ENCODE assay signal across 23 cellular contexts in genomic region chr2:191476901-191477300, GRCh38.
DNase-seq lines count a peak whose midpoint lies in the region; ATAC-seq and TF ChIP-seq lines count a peak whose summit lies in the region.
"Had no signal": no experiment of that assay in that cellular context is flagged by ENCODE, and none has a peak within 500 bp of the region (broad histone marks: within the 10 kb centered on the region; RNA-seq: fewer than 3 reads in every experiment).

No MANE protein-coding gene starts in this region.

- DNase-seq in mammary epithelial cell: no peak
- no peak for DNase-seq in MCF 10A (ENCODE audit: unreplicated experiment)
- DNase-seq in mesendoderm: no peak
- DNase-seq: 8988T; ACHN; AML-193; BE2C; CD4-positive, alpha-beta T cell; CD8-positive, alpha-beta memory T cell; DMS 273 treated with DMSO at 0.1 percent for 48 hours; DMS79; EL; GDM1; GOT3; HFFc6 had no signal

- no peaks in the 10 kb centered on the region for H3K27me3 Mint-ChIP-seq in MCF 10A (ENCODE audit: insufficient read depth, unreplicated experiment)

- H4K8ac ChIP-seq in mesendoderm (ENCODE audit: low read depth, low read length): no peak overlapping the region

- no peak overlapping the region for H3K23ac ChIP-seq in mesendoderm (ENCODE audit: low read length)

- H3K56ac ChIP-seq in mesendoderm (ENCODE audit: low read length): no peak overlapping the region

- H2BK15ac ChIP-seq in mesendoderm (replicated peaks; ENCODE audit: low read depth): no peak overlapping the region

- H2AFZ ChIP-seq in mammary epithelial cell (ENCODE audit: low read depth, low read length): peak overlapping the region; percentile 72
- no peak overlapping the region for H2AFZ ChIP-seq in OCI-LY1 (ENCODE audit: low read length)

- H3K9me3 ChIP-seq in mammary epithelial cell (replicated peaks; ENCODE audit: insufficient read depth, low read length) (peaks cover 7% of the 10 kb centered on the region), OCI-LY1 (ENCODE audit: low read length) (no peaks in the 10 kb centered on the region)

- dilution Hi-C loops in mammary epithelial cell (cut with HindIII; ENCODE audit: low sequenced_read_pairs): no loop called here

- no peaks in the 10 kb centered on the region for H3K9me2 ChIP-seq in OCI-LY1 (ENCODE audit: low read depth, low read length)

- H3K27me3 ChIP-seq in mammary epithelial cell (ENCODE audit: insufficient read depth, low read length) (no peaks in the 10 kb centered on the region), OCI-LY1 (ENCODE audit: insufficient read depth, low read length) (0 out of 2 replicates have a peak, but pooled peaks cover 3% of the 10 kb centered on the region), mesendoderm (ENCODE audit: insufficient read depth, low read length, poor library complexity) (no peaks in the 10 kb centered on the region)
- H3K27me3 ChIP-seq: BE2C; BLaER1 treated with 17β-estradiol and CSF1 and Interleukin-3, amounts not matched to agents 10 nM and 100 nM had no signal

- H3K4me1 ChIP-seq in mammary epithelial cell (ENCODE audit: insufficient read depth, low read length): peaks cover 8% of the 10 kb centered on the region
- H3K4me1 ChIP-seq in OCI-LY1 (ENCODE audit: insufficient read depth, low read length, severe bottlenecking): no peaks in the 10 kb centered on the region
- peaks cover 10% of the 10 kb centered on the region for H3K4me1 ChIP-seq in mesendoderm (ENCODE audit: control insufficient read depth, low read depth, low read length)
- H3K4me1 ChIP-seq: A549 had no signal

- TF ChIP-seq CTCF in mammary epithelial cell (conservative IDR thresholded peaks at IDR 0.05 in 1 of 2, IDR thresholded peaks at IDR 0.05 in 1 of 2; ENCODE audit: extremely low read depth in 1 of 2, insufficient read depth in 1 of 2, low read depth in 1 of 2, low read length in 2 of 2): no peak
- TF ChIP-seq CTCF in MCF 10A (IDR thresholded peaks at IDR 0.05; ENCODE audit: unreplicated experiment): no peak
- TF ChIP-seq CTCF in OCI-LY1 (IDR thresholded peaks at IDR 0.05; ENCODE audit: low read length): peak; percentile 26; the same call in 1 of the 2 replicates

- H3K79me1 ChIP-seq in mesendoderm (ENCODE audit: low read length): no peaks in the 10 kb centered on the region

- no peaks in the 10 kb centered on the region for H3K36me3 Mint-ChIP-seq in MCF 10A (ENCODE audit: insufficient read depth, unreplicated experiment)
- H3K36me3 Mint-ChIP-seq: CD14-positive monocyte; CD8-positive, alpha-beta memory T cell had no signal

- H2AK5ac ChIP-seq in mesendoderm (ENCODE audit: low read length): peak overlapping the region; percentile 33

- no peak overlapping the region for H3K27ac ChIP-seq in mammary epithelial cell (ENCODE audit: insufficient read depth, low read depth, low read length)
- H3K27ac ChIP-seq in OCI-LY1 (ENCODE audit: low read depth, low read length, poor library complexity, severe bottlenecking): no peak overlapping the region
- H3K27ac ChIP-seq in mesendoderm (ENCODE audit: low read depth, low read length): no peak overlapping the region
- H3K27ac ChIP-seq: A549; BLaER1 treated with 17β-estradiol and CSF1 and Interleukin-3, amounts not matched to agents 10 nM and 100 nM had no signal

- H3K9me3 Mint-ChIP-seq in MCF 10A (ENCODE audit: unreplicated experiment): peaks cover 18% of the 10 kb centered on the region

- H3K27ac Mint-ChIP-seq in MCF 10A (ENCODE audit: low read depth, unreplicated experiment): no peak overlapping the region
- H3K27ac Mint-ChIP-seq: CD14-positive monocyte; CD4-positive, alpha-beta T cell; CD8-positive, alpha-beta memory T cell; HFFc6 had no signal

- no peak for ATAC-seq in GM18520 (IDR thresholded peaks at IDR 0.05; ENCODE audit: unreplicated experiment)
- ATAC-seq in GM21423 (IDR thresholded peaks at IDR 0.05; ENCODE audit: unreplicated experiment): no peak
- ATAC-seq: A549, GM12878 had no signal

- H2BK5ac ChIP-seq in mesendoderm (ENCODE audit: low read length): no peak overlapping the region

- H3K4me2 ChIP-seq in mammary epithelial cell (ENCODE audit: insufficient read depth, low read depth, low read length) (no peak overlapping the region), OCI-LY1 (ENCODE audit: low read length) (no peak overlapping the region), mesendoderm (ENCODE audit: low read length) (no peak overlapping the region)
- H3K4me2 ChIP-seq: A549; BLaER1 treated with 17β-estradiol and CSF1 and Interleukin-3, amounts not matched to agents 10 nM and 100 nM had no signal

- H3K4me3 ChIP-seq in mammary epithelial cell (replicated peaks in 1 of 3; ENCODE audit: insufficient read depth in 1 of 3, low read depth in 2 of 3, low read length in 3 of 3): no peak overlapping the region
- no peak overlapping the region for H3K4me3 ChIP-seq in OCI-LY1 (ENCODE audit: low read depth, low read length, poor library complexity, severe bottlenecking)
- H3K4me3 ChIP-seq in mesendoderm (ENCODE audit: low read length): no peak overlapping the region
- H3K4me3 ChIP-seq: A549; BLaER1 treated with 17β-estradiol and CSF1 and Interleukin-3, amounts not matched to agents 10 nM and 100 nM; GM12878; HAP-1 had no signal

- in situ Hi-C loops in mammary epithelial cell (cut with MboI; ENCODE audit: low sequenced_read_pairs in 2 of 2): no loop called here

- WGBS in mammary epithelial cell (ENCODE audit: low coverage, missing lambda C conversion rate): 89% methylated on average over 5 of the region's 5 CpGs
- no CpG with 5 or more reads among the region's 5 CpGs for WGBS in mesendoderm (ENCODE audit: extremely low coverage, insufficient coverage, low lambda C conversion rate)

- H3K36me3 ChIP-seq in mammary epithelial cell (ENCODE audit: insufficient read depth, low read length): no peaks in the 10 kb centered on the region
- no peaks in the 10 kb centered on the region for H3K36me3 ChIP-seq in OCI-LY1 (ENCODE audit: insufficient read depth, low read length)
- no peaks in the 10 kb centered on the region for H3K36me3 ChIP-seq in mesendoderm (ENCODE audit: control insufficient read depth, insufficient read depth, low read length)
- H3K36me3 ChIP-seq: BE2C; BLaER1 treated with 17β-estradiol and CSF1 and Interleukin-3, amounts not matched to agents 10 nM and 100 nM; HAP-1 had no signal

- H4K20me1 ChIP-seq in mammary epithelial cell (ENCODE audit: insufficient read depth, low read length) (no peaks in the 10 kb centered on the region), OCI-LY1 (ENCODE audit: insufficient read depth, low read length) (no peaks in the 10 kb centered on the region)
- H4K20me1 ChIP-seq: BLaER1 treated with 17β-estradiol and CSF1 and Interleukin-3, amounts not matched to agents 10 nM and 100 nM had no signal

- no peak overlapping the region for H3K9ac ChIP-seq in mammary epithelial cell (ENCODE audit: insufficient read depth, low read length)
- no peak overlapping the region for H3K9ac ChIP-seq in OCI-LY1 (ENCODE audit: low read length)
- H3K9ac ChIP-seq in mesendoderm (ENCODE audit: low read length): no peak overlapping the region
- H3K9ac ChIP-seq: BLaER1 treated with 17β-estradiol and CSF1 and Interleukin-3, amounts not matched to agents 10 nM and 100 nM had no signal

- H4K5ac ChIP-seq in mesendoderm (ENCODE audit: low read length): no peak overlapping the region

- BruUV-seq in mammary epithelial cell (replicated peaks; lab: Mats Ljungman, UMichigan) (no TSS peak), MCF 10A (replicated peaks; lab: Mats Ljungman, UMichigan) (no TSS peak)

- H3K18ac ChIP-seq in mesendoderm (ENCODE audit: low read length): no peak overlapping the region

- H3K79me2 ChIP-seq in mammary epithelial cell (ENCODE audit: insufficient read depth, low read length) (no peaks in the 10 kb centered on the region), OCI-LY1 (ENCODE audit: insufficient read depth, low read length) (no peaks in the 10 kb centered on the region), mesendoderm (ENCODE audit: control insufficient read depth, insufficient read depth, low read length) (no peaks in the 10 kb centered on the region)

- POLR2A ChIA-PET in MCF 10A (lab: Yijun Ruan, JAX): no interaction called here

- no peaks in the 10 kb centered on the region for H3K4me1 Mint-ChIP-seq in MCF 10A (ENCODE audit: insufficient read depth, unreplicated experiment)
- H3K4me1 Mint-ChIP-seq: CD8-positive, alpha-beta memory T cell had no signal

- no peak overlapping the region for H3K4me3 Mint-ChIP-seq in MCF 10A (ENCODE audit: unreplicated experiment)
- H3K4me3 Mint-ChIP-seq: CD14-positive monocyte; CD4-positive, alpha-beta T cell; CD8-positive, alpha-beta memory T cell; HFFc6 had no signal

- CTCF ChIA-PET in mammary epithelial cell (lab: Charles Lee; ENCODE audit: low non-redundant PET): no interaction called here
- CTCF ChIA-PET in MCF 10A (lab: Yijun Ruan, JAX): interaction anchor here (0.6 kb wide), 1 partner anchor 9 kb away, joined by 3 read pairs; no protein-coding TSS in a partner anchor

- intact Hi-C loops in mammary epithelial cell (cut with micrococcal nuclease) (no loop called here), MCF 10A (cut with micrococcal nuclease) (no loop called here)

- H3K4ac ChIP-seq in mesendoderm (ENCODE audit: low read depth, low read length): no peak overlapping the region

- no peaks in the 10 kb centered on the region for H3F3A ChIP-seq in OCI-LY1 (ENCODE audit: insufficient read depth, low read length)

- no peak overlapping the region for H2BK120ac ChIP-seq in mesendoderm (ENCODE audit: low read depth, low read length)
